Comparison of ENCODE assay signal across 9 cellular contexts in genomic region chr10:110504111-110504735, GRCh38. TPM values are rescaled to one million over a fixed set of nuclear protein-coding genes. Genes with fewer than 3 reads are reported as not detected.
DNase-seq lines count a peak whose midpoint lies in the region; ATAC-seq, FAIRE-seq and TF ChIP-seq lines count a peak whose summit lies in the region.
"Had no signal": no experiment of that assay in that cellular context is flagged by ENCODE, and none has a peak within 500 bp of the region (broad histone marks: within the 10 kb centered on the region; RNA-seq: fewer than 3 reads in every experiment).

No MANE protein-coding gene starts in this region.

- peak; percentile 96 for FAIRE-seq in GM18507 (lab: Jason Lieb, UNC)
- FAIRE-seq: TTC549 had no signal

- H3K27ac ChIP-seq in OCI-LY3 (ENCODE audit: low read length) (peak overlapping the region; percentile 81), neuronal stem cell (replicated peaks; ENCODE audit: low read length) (no peak overlapping the region)

- no peak overlapping the region for H2BK120ac ChIP-seq in neuronal stem cell (ENCODE audit: low read depth, low read length)

- H3K36me3 ChIP-seq in OCI-LY3 (replicated peaks; ENCODE audit: low read depth, low read length) (peaks cover 54% of the 10 kb centered on the region), neuronal stem cell (replicated peaks in 1 of 2; ENCODE audit: control insufficient read depth in 2 of 2, insufficient read depth in 2 of 2, low read length in 2 of 2) (peaks cover 0 to 12% of the 10 kb centered on the region in 2 donors)

- WGBS in neuronal stem cell (ENCODE audit: extremely low coverage in 2 of 2, insufficient read length in 2 of 2, insufficient replicate concordance in 1 of 2), 2 donors: no CpG with 5 or more reads among the region's 4 CpGs

- ATAC-seq in HG02642 (IDR thresholded peaks at IDR 0.05; ENCODE audit: poor library complexity, unreplicated experiment): peak; percentile 67
- ATAC-seq in activated naive CD4-positive, alpha-beta T cell treated with anti-CD3 and anti-CD28 coated beads, Interleukin-2, amount 50 U/mL, for 72 hours: peak; percentile 76 to 80

- H3K4me1 ChIP-seq in OCI-LY3 (ENCODE audit: low read length): peaks cover 60% of the 10 kb centered on the region
- H3K4me1 ChIP-seq in neuronal stem cell (ENCODE audit: control insufficient read depth in 2 of 2, insufficient read depth in 1 of 2, low read depth in 1 of 2, low read length in 2 of 2): peaks cover 6 to 19% of the 10 kb centered on the region in 2 donors

- H3K4me3 ChIP-seq in OCI-LY3 (ENCODE audit: low read length) (peak overlapping the region; percentile 54), neuronal stem cell (ENCODE audit: low read length in 2 of 2) (no peak overlapping the region)

- DNase-seq in GM18507 (ENCODE audit: extremely low spot score, insufficient read length, low read depth) (peak; percentile 72), iris pigment epithelial cell (ENCODE audit: low read depth) (peak; percentile 92), neuronal stem cell (ENCODE audit: low spot score) (no peak), COLO829 (ENCODE audit: low spot score) (no peak)
- DNase-seq in activated naive CD4-positive, alpha-beta T cell treated with anti-CD3 and anti-CD28 coated beads, Interleukin-2, amount 50 U/mL, for 72 hours (ENCODE audit: low spot score in 2 of 2): peak in 1 of 2 donors; percentile 55
- DNase-seq in stimulated activated naive CD4-positive, alpha-beta T cell treated with Interleukin-2 at 50 U/mL for 16 hours (lab: John Stamatoyannopoulos, UW): peak; percentile 57

- H2BK12ac ChIP-seq in neuronal stem cell (ENCODE audit: low read length): no peak overlapping the region

- H2AFZ ChIP-seq in OCI-LY3 (ENCODE audit: low read depth, low read length): no peak overlapping the region
- H2AFZ ChIP-seq in neuronal stem cell (ENCODE audit: low read length): no peak overlapping the region

- no peak overlapping the region for H2BK15ac ChIP-seq in neuronal stem cell (ENCODE audit: low read length)

- no peak overlapping the region for H3K23ac ChIP-seq in neuronal stem cell (ENCODE audit: low read depth, low read length, poor library complexity)

- no peaks in the 10 kb centered on the region for H3K9me3 Mint-ChIP-seq in activated naive CD4-positive, alpha-beta T cell treated with anti-CD3 and anti-CD28 coated beads, Interleukin-2, amount 50 U/mL, for 72 hours

- peaks cover 56 to 86% of the 10 kb centered on the region in 2 donors for H3K36me3 Mint-ChIP-seq in activated naive CD4-positive, alpha-beta T cell treated with anti-CD3 and anti-CD28 coated beads, Interleukin-2, amount 50 U/mL, for 72 hours

- no peak overlapping the region for H2AK5ac ChIP-seq in neuronal stem cell (ENCODE audit: low read depth, low read length)

- no peak overlapping the region for H3K4ac ChIP-seq in neuronal stem cell (ENCODE audit: low read length)

- no peak overlapping the region for H4K91ac ChIP-seq in neuronal stem cell (ENCODE audit: low read depth, low read length, poor library complexity)

- H3K27ac Mint-ChIP-seq in activated naive CD4-positive, alpha-beta T cell treated with anti-CD3 and anti-CD28 coated beads, Interleukin-2, amount 50 U/mL, for 72 hours: peak overlapping the region; percentile 92 to 93

- H3K9ac ChIP-seq in OCI-LY3 (ENCODE audit: low read length) (peak overlapping the region; percentile 31; the same call in 1 of the 2 replicates), neuronal stem cell (ENCODE audit: low read depth, low read length, poor library complexity) (no peak overlapping the region)

- H4K20me1 ChIP-seq in OCI-LY3 (ENCODE audit: insufficient read depth, low read length): peaks cover 67% of the 10 kb centered on the region

- H3K79me1 ChIP-seq in neuronal stem cell (ENCODE audit: low read depth, low read length): peaks cover 1% of the 10 kb centered on the region

- TF ChIP-seq CTCF in OCI-LY3 (IDR thresholded peaks at IDR 0.05; ENCODE audit: low read depth, low read length): no peak

- H3K27me3 ChIP-seq in OCI-LY3 (ENCODE audit: low read depth, low read length) (peaks cover 20% of the 10 kb centered on the region; the same call in 1 of the 2 replicates), neuronal stem cell (ENCODE audit: control insufficient read depth in 3 of 3, insufficient read depth in 3 of 3, low read depth in 1 of 3, low read length in 3 of 3) (peaks cover under 1 to 10% (median 9%) of the 10 kb centered on the region in 3 experiments)

- peaks cover 42% of the 10 kb centered on the region for H3K79me2 ChIP-seq in OCI-LY3 (ENCODE audit: low read length)

- H3K4me2 ChIP-seq in OCI-LY3 (ENCODE audit: low read length) (peak overlapping the region; percentile 97), neuronal stem cell (ENCODE audit: insufficient read depth, low read length, poor library complexity, severe bottlenecking) (no peak overlapping the region)

- no peak overlapping the region for H3K14ac ChIP-seq in neuronal stem cell (ENCODE audit: low read length)

- H3K9me3 ChIP-seq in OCI-LY3 (ENCODE audit: insufficient read depth, low read length) (no peaks in the 10 kb centered on the region), neuronal stem cell (replicated peaks in 1 of 2; ENCODE audit: control insufficient read depth in 2 of 2, insufficient read depth in 1 of 2, low read depth in 1 of 2, low read length in 2 of 2) (no peaks in the 10 kb centered on the region)

- no peak overlapping the region for H4K8ac ChIP-seq in neuronal stem cell (ENCODE audit: low read depth, low read length)

- H3K18ac ChIP-seq in neuronal stem cell (ENCODE audit: low read length): no peak overlapping the region

- no peak overlapping the region for H2BK5ac ChIP-seq in neuronal stem cell (ENCODE audit: low read length)

RNA-seq across cellular contexts. Expression of gene DUSP5, which starts 6.5 kb away (rescaled TPM):
- 10 to 100 TPM; 23.0 to 32.4 TPM for total RNA-seq in activated naive CD4-positive, alpha-beta T cell treated with anti-CD3 and anti-CD28 coated beads, Interleukin-2, amount 50 U/mL, for 72 hours
- 1.4 TPM for polyA plus RNA-seq in neuronal stem cell (2013, experiment 1 of 2)
- 1.6 TPM for polyA plus RNA-seq in neuronal stem cell (2013, experiment 2 of 2)

Comparison
In these comparisons a context has a peak if more than half of its experiments do, and no peak if none do; other contexts are left out.
1. DNase-seq: peak in GM18507 (single experiment), iris pigment epithelial cell (single experiment) and stimulated activated naive CD4-positive, alpha-beta T cell treated with Interleukin-2 at 50 U/mL for 16 hours (single experiment); none in neuronal stem cell (single experiment) and COLO829 (single experiment).